In genomic region chr12:8035440-8036010, GRCh38 we compare ENCODE assay signal across 8 cellular contexts. TPM values are rescaled to one million over a fixed set of nuclear protein-coding genes. Genes with fewer than 3 reads are reported as not detected.
A peak's percentile ranks its signal among the peaks of the same experiment; 100 is the strongest.
DNase-seq lines count a peak whose midpoint lies in the region; ATAC-seq, FAIRE-seq and TF ChIP-seq lines count a peak whose summit lies in the region.
"Had no signal": no experiment of that assay in that cellular context is flagged by ENCODE, and none has a peak within 500 bp of the region (broad histone marks: within the 10 kb centered on the region; RNA-seq: fewer than 3 reads in every experiment).

No MANE protein-coding gene starts in this region.

- H3K9me3 Mint-ChIP-seq in GM23338 = no peaks in the 10 kb centered on the region
- no peaks in the 10 kb centered on the region for H3K9me3 Mint-ChIP-seq in astrocyte (ENCODE audit: unreplicated experiment)
- no peaks in the 10 kb centered on the region for H3K9me3 Mint-ChIP-seq in stimulated activated memory B cell treated with anti-CD40 and anti-IgM and Interleukin-4, amounts not matched to agents 10 μg/mL and 1 μg/mL and 100 μg/mL, for 72 hours

- TF ChIP-seq CTCF in GM23338 (conservative IDR thresholded peaks at IDR 0.05; ENCODE audit: low read depth in 2 of 2) (no peak), astrocyte (IDR thresholded peaks at IDR 0.05; ENCODE audit: insufficient read depth, low read depth, low read length) (no peak), BE2C (IDR thresholded peaks at IDR 0.05; ENCODE audit: low read depth, low read length) (no peak)

- H3K27me3 ChIP-seq in GM23338 (ENCODE audit: insufficient read depth) (no peaks in the 10 kb centered on the region), astrocyte (ENCODE audit: insufficient read depth, low read length) (no peaks in the 10 kb centered on the region), BE2C (no peaks in the 10 kb centered on the region)

- H4K20me1 ChIP-seq in GM23338 (replicated peaks; ENCODE audit: insufficient read depth) = 0 out of 2 replicates have a peak, but pooled peaks cover 4% of the 10 kb centered on the region
- H4K20me1 ChIP-seq in astrocyte (ENCODE audit: insufficient read depth, low read length) = peaks cover 66% of the 10 kb centered on the region

- H3K36me3 ChIP-seq in GM23338 (ENCODE audit: insufficient read depth) = 0 out of 2 replicates have a peak, but pooled peaks cover 8% of the 10 kb centered on the region
- no peaks in the 10 kb centered on the region for H3K36me3 ChIP-seq in astrocyte (ENCODE audit: insufficient read depth, low read length)
- no peaks in the 10 kb centered on the region for H3K36me3 ChIP-seq in BE2C

- H3K9me2 ChIP-seq in GM23338 (ENCODE audit: insufficient read depth) = no peaks in the 10 kb centered on the region

- ATAC-seq in GM23338 = no peak
- ATAC-seq in stimulated activated memory B cell treated with anti-CD40 and anti-IgM and Interleukin-4, amounts not matched to agents 10 μg/mL and 1 μg/mL and 100 μg/mL, for 72 hours = no peak

- DNase-seq in GM23338 (ENCODE audit: low spot score) (no peak), astrocyte (ENCODE audit: low read depth) (peak; percentile 37), kidney glomerular epithelial cell (lab: John Stamatoyannopoulos, UW) (peak; percentile 2), BE2C (no peak)
- no peak for DNase-seq in activated effector memory CD4-positive, alpha-beta T cell treated with anti-CD3 and anti-CD28 coated beads, Interleukin-2, amount 50 U/mL, for 16 hours
- no peak for DNase-seq in stimulated activated CD4-positive, alpha-beta T cell treated with anti-CD3 and anti-CD28 coated beads, Interleukin-1b, Interleukin-23, amount 100 ng/mL, for 48 hours
- DNase-seq: activated naive CD4-positive, alpha-beta T cell treated with Interleukin-2 at 50 U/mL for 16 hours had no signal

- H3K27ac ChIP-seq in GM23338 (ENCODE audit: low read depth) (no peak overlapping the region), astrocyte (ENCODE audit: low read depth, low read length) (no peak overlapping the region)

- H3K4me3 ChIP-seq in GM23338 = peak overlapping the region; percentile 88
- no peak overlapping the region for H3K4me3 ChIP-seq in astrocyte (ENCODE audit: insufficient read depth, low read depth, low read length)
- no peak overlapping the region for H3K4me3 ChIP-seq in BE2C (ENCODE audit: low read depth, low read length)

- H3K27me3 Mint-ChIP-seq in GM23338 (ENCODE audit: insufficient read depth, low read depth, poor library complexity) (peaks cover 2% of the 10 kb centered on the region), astrocyte (ENCODE audit: low read depth, unreplicated experiment) (no peaks in the 10 kb centered on the region)
- H3K27me3 Mint-ChIP-seq in stimulated activated memory B cell treated with anti-CD40 and anti-IgM and Interleukin-4, amounts not matched to agents 10 μg/mL and 1 μg/mL and 100 μg/mL, for 72 hours = no peaks in the 10 kb centered on the region

- H3K4me1 Mint-ChIP-seq in GM23338 (peaks cover 59% of the 10 kb centered on the region), astrocyte (ENCODE audit: low read depth, unreplicated experiment) (peaks cover 39% of the 10 kb centered on the region)
- H3K4me1 Mint-ChIP-seq in stimulated activated memory B cell treated with anti-CD40 and anti-IgM and Interleukin-4, amounts not matched to agents 10 μg/mL and 1 μg/mL and 100 μg/mL, for 72 hours = peaks cover 69% of the 10 kb centered on the region

- H3K36me3 Mint-ChIP-seq in GM23338 (ENCODE audit: low read depth) = no peaks in the 10 kb centered on the region
- H3K36me3 Mint-ChIP-seq in astrocyte (ENCODE audit: low read depth, unreplicated experiment) = peaks cover 7% of the 10 kb centered on the region
- peaks cover 2% of the 10 kb centered on the region for H3K36me3 Mint-ChIP-seq in stimulated activated memory B cell treated with anti-CD40 and anti-IgM and Interleukin-4, amounts not matched to agents 10 μg/mL and 1 μg/mL and 100 μg/mL, for 72 hours

- no peak for FAIRE-seq in astrocyte (lab: Jason Lieb, UNC)

- H3K27ac Mint-ChIP-seq in GM23338 (no peak overlapping the region), astrocyte (ENCODE audit: unreplicated experiment) (no peak overlapping the region)
- peak overlapping the region; percentile 22 for H3K27ac Mint-ChIP-seq in stimulated activated memory B cell treated with anti-CD40 and anti-IgM and Interleukin-4, amounts not matched to agents 10 μg/mL and 1 μg/mL and 100 μg/mL, for 72 hours

- H3K9me3 ChIP-seq in astrocyte (ENCODE audit: insufficient read depth, low read depth, low read length) (no peaks in the 10 kb centered on the region), BE2C (no peaks in the 10 kb centered on the region)

- H3K4me3 Mint-ChIP-seq in GM23338 = no peak overlapping the region; the same call in 2 of the 3 replicates
- peak overlapping the region; percentile 84 for H3K4me3 Mint-ChIP-seq in astrocyte (ENCODE audit: unreplicated experiment)
- no peak overlapping the region for H3K4me3 Mint-ChIP-seq in stimulated activated memory B cell treated with anti-CD40 and anti-IgM and Interleukin-4, amounts not matched to agents 10 μg/mL and 1 μg/mL and 100 μg/mL, for 72 hours

- peaks cover 68% of the 10 kb centered on the region for H3K4me1 ChIP-seq in GM23338 (ENCODE audit: insufficient read depth)
- peaks cover 47% of the 10 kb centered on the region for H3K4me1 ChIP-seq in astrocyte (ENCODE audit: insufficient read depth, low read length)
- peaks cover 15% of the 10 kb centered on the region for H3K4me1 ChIP-seq in BE2C

- peaks cover 17% of the 10 kb centered on the region; the same call in 1 of the 2 replicates for H3F3A ChIP-seq in GM23338 (replicated peaks; ENCODE audit: low read depth)

- H2AFZ ChIP-seq in GM23338 (no peak overlapping the region), astrocyte (ENCODE audit: low read depth, low read length) (no peak overlapping the region)

- peak overlapping the region; percentile 99 for H3K4me2 ChIP-seq in GM23338
- peak overlapping the region; percentile 98 for H3K4me2 ChIP-seq in astrocyte (ENCODE audit: low read length)

- H3K79me2 ChIP-seq in GM23338 (replicated peaks; ENCODE audit: insufficient read depth) (peaks cover 18% of the 10 kb centered on the region), astrocyte (ENCODE audit: insufficient read depth, low read length) (peaks cover 75% of the 10 kb centered on the region)

- H3K9ac ChIP-seq in astrocyte (ENCODE audit: low read length) = no peak overlapping the region

TF ChIP-seq in GM23338, 12 proteins besides CTCF, POLR2A, EP300 and RAD21 (continues in another document):
- no peak for TF ChIP-seq ETS1 (IDR thresholded peaks at IDR 0.05)
- no peak for TF ChIP-seq EZH2phosphoT487 (IDR thresholded peaks at IDR 0.05; ENCODE audit: unreplicated experiment)
- TF ChIP-seq CREB1 (CRISPR knock-in tag; IDR thresholded peaks at IDR 0.05; ENCODE audit: low read depth) = no peak
- TF ChIP-seq, protein P1, sequence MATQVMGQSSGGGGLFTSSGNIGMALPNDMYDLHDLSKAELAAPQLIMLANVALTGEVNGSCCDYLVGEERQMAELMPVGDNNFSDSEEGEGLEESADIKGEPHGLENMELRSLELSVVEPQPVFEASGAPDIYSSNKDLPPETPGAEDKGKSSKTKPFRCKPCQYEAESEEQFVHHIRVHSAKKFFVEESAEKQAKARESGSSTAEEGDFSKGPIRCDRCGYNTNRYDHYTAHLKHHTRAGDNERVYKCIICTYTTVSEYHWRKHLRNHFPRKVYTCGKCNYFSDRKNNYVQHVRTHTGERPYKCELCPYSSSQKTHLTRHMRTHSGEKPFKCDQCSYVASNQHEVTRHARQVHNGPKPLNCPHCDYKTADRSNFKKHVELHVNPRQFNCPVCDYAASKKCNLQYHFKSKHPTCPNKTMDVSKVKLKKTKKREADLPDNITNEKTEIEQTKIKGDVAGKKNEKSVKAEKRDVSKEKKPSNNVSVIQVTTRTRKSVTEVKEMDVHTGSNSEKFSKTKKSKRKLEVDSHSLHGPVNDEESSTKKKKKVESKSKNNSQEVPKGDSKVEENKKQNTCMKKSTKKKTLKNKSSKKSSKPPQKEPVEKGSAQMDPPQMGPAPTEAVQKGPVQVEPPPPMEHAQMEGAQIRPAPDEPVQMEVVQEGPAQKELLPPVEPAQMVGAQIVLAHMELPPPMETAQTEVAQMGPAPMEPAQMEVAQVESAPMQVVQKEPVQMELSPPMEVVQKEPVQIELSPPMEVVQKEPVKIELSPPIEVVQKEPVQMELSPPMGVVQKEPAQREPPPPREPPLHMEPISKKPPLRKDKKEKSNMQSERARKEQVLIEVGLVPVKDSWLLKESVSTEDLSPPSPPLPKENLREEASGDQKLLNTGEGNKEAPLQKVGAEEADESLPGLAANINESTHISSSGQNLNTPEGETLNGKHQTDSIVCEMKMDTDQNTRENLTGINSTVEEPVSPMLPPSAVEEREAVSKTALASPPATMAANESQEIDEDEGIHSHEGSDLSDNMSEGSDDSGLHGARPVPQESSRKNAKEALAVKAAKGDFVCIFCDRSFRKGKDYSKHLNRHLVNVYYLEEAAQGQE (IDR thresholded peaks at IDR 0.05; ENCODE audit: unreplicated experiment) = no peak
- no peak for TF ChIP-seq NANOG (IDR thresholded peaks at IDR 0.05; ENCODE audit: borderline replicate concordance)

RNA-seq across cellular contexts. Expression of gene FOXJ2, which starts 3.0 kb away (rescaled TPM):
- total RNA-seq in GM23338 (2014; rRNA removed; shearing (Covaris generic)) = 7.8 and 10.4 TPM in 2 replicates
- polyA plus RNA-seq in GM23338 (2016; fragmentation: Nextera tagmentation; extraction: Ambion mirVana) = 4.1 and 4.9 TPM in 2 replicates
- total RNA-seq in astrocyte = 16.0 and 16.9 TPM in 2 replicates
- 7.6 TPM for polyA plus RNA-seq in BE2C (2012; ENCODE audit: insufficient read depth, insufficient read length, low read depth)

RNA-seq across cellular contexts. Expression of gene C3AR1, which starts 30.6 kb away (rescaled TPM):
- total RNA-seq in GM23338 (2014; rRNA removed; shearing (Covaris generic)) = not detected in 2 replicates
- polyA plus RNA-seq in GM23338 (2016; fragmentation: Nextera tagmentation; extraction: Ambion mirVana) = not detected in 2 replicates
- total RNA-seq in astrocyte = 7.1 and 8.3 TPM in 2 replicates
- not detected for polyA plus RNA-seq in BE2C (2012; ENCODE audit: insufficient read depth, insufficient read length, low read depth)

RNA-seq across cellular contexts. Expression of gene NECAP1, which starts 46.5 kb away (rescaled TPM):
- total RNA-seq in GM23338 (2014; rRNA removed; shearing (Covaris generic)) = 35.9 and 39.4 TPM in 2 replicates
- polyA plus RNA-seq in GM23338 (2016; fragmentation: Nextera tagmentation; extraction: Ambion mirVana) = 18.6 and 19.3 TPM in 2 replicates
- total RNA-seq in astrocyte = 27.6 and 30.9 TPM in 2 replicates
- polyA plus RNA-seq in BE2C (2012; ENCODE audit: insufficient read depth, insufficient read length, low read depth) = 101 TPM

Comparison
In these comparisons a context has a peak if more than half of its experiments do, and no peak if none do; other contexts are left out.
1. DNase-seq: peak in astrocyte (single experiment) and kidney glomerular epithelial cell (single experiment); none in GM23338 (single experiment), BE2C (single experiment), activated effector memory CD4-positive, alpha-beta T cell treated with anti-CD3 and anti-CD28 coated beads, Interleukin-2, amount 50 U/mL, for 16 hours (single experiment) and stimulated activated CD4-positive, alpha-beta T cell treated with anti-CD3 and anti-CD28 coated beads, Interleukin-1b, Interleukin-23, amount 100 ng/mL, for 48 hours (single experiment).